ENCODE assay signal across 7 cellular contexts in genomic region chr7:94656658-94656924, GRCh38. TPM values are rescaled to one million over a fixed set of nuclear protein-coding genes. Genes with fewer than 3 reads are reported as not detected.
DNase-seq lines count a peak whose midpoint lies in the region; ATAC-seq and TF ChIP-seq lines count a peak whose summit lies in the region.

No MANE protein-coding gene starts in this region.

- H2AFZ ChIP-seq in HCT116 (ENCODE audit: low read depth, low read length, poor library complexity, severe bottlenecking), result peak overlapping the region; percentile 33

- H3K79me2 ChIP-seq in HCT116 (ENCODE audit: insufficient read depth, low read length), result no peaks in the 10 kb centered on the region; the same call in 1 of the 2 replicates

- H3K4me3 Mint-ChIP-seq in activated CD4-positive, alpha-beta memory T cell treated with anti-CD3 and anti-CD28 coated beads, Interleukin-2, amount 10 ng/mL, durations not matched to agents 7 days and 5 days, result peak overlapping the region; percentile 84
- H3K4me3 Mint-ChIP-seq in stimulated activated effector memory CD8-positive, alpha-beta T cell treated with anti-CD3 and anti-CD28 coated beads, Interleukin-12 subunit alpha, Interleukin-12 subunit beta, amount 100 ng/mL, for 72 hours, result peak overlapping the region; percentile 73

- peaks cover 23% of the 10 kb centered on the region for H3K4me1 Mint-ChIP-seq in activated CD4-positive, alpha-beta memory T cell treated with anti-CD3 and anti-CD28 coated beads, Interleukin-2, amount 10 ng/mL, durations not matched to agents 7 days and 5 days
- peaks cover 18% of the 10 kb centered on the region for H3K4me1 Mint-ChIP-seq in stimulated activated effector memory CD8-positive, alpha-beta T cell treated with anti-CD3 and anti-CD28 coated beads, Interleukin-12 subunit alpha, Interleukin-12 subunit beta, amount 100 ng/mL, for 72 hours

- H3K9me2 ChIP-seq in HCT116 (ENCODE audit: insufficient read depth), result no peaks in the 10 kb centered on the region

- no peak for TF ChIP-seq CTCF in HCT116 (IDR thresholded peaks at IDR 0.05 in 2 of 3, conservative IDR thresholded peaks at IDR 0.05 in 1 of 3; ENCODE audit: borderline replicate concordance in 1 of 3, insufficient read depth in 1 of 3, low read depth in 2 of 3, low read length in 2 of 3)

- 0 out of 2 replicates have a peak overlapping the region, but pooled peaks have one; percentile 4 for H3K27ac ChIP-seq in HCT116 (ENCODE audit: low read depth, low read length)

- H3K9me3 ChIP-seq in HCT116 (ENCODE audit: control insufficient read depth in 1 of 2, insufficient read depth in 1 of 2, low read depth in 1 of 2, low read length in 2 of 2), result no peaks in the 10 kb centered on the region
- no peaks in the 10 kb centered on the region for H3K9me3 ChIP-seq in iPS-15b (ENCODE audit: control insufficient read depth, insufficient read depth, low read length)

- peak overlapping the region; percentile 83 for H3K4me2 ChIP-seq in HCT116 (ENCODE audit: low read length)

- TSS peak; percentile 80 for BruUV-seq in HCT116 (replicated peaks; lab: Mats Ljungman, UMichigan)

- H3K27me3 ChIP-seq in HCT116 (ENCODE audit: insufficient read depth, low read length), result no peaks in the 10 kb centered on the region
- peaks cover 8% of the 10 kb centered on the region for H3K27me3 ChIP-seq in iPS-15b (ENCODE audit: control insufficient read depth, insufficient read depth, low read length)

- TF ChIP-seq RAD21 in HCT116 (IDR thresholded peaks at IDR 0.05; ENCODE audit: low read depth), result no peak

- no peak overlapping the region for H3K27ac Mint-ChIP-seq in activated CD4-positive, alpha-beta memory T cell treated with anti-CD3 and anti-CD28 coated beads, Interleukin-2, amount 10 ng/mL, durations not matched to agents 7 days and 5 days
- H3K27ac Mint-ChIP-seq in stimulated activated effector memory CD8-positive, alpha-beta T cell treated with anti-CD3 and anti-CD28 coated beads, Interleukin-12 subunit alpha, Interleukin-12 subunit beta, amount 100 ng/mL, for 72 hours, result no peak overlapping the region

- no peak overlapping the region for H3K9ac ChIP-seq in HCT116 (ENCODE audit: low read length)
- no peak overlapping the region for H3K9ac ChIP-seq in iPS-15b (ENCODE audit: low read depth, low read length)

- H4K20me1 ChIP-seq in HCT116 (ENCODE audit: insufficient read depth), result no peaks in the 10 kb centered on the region

- H3K27me3 Mint-ChIP-seq in activated CD4-positive, alpha-beta memory T cell treated with anti-CD3 and anti-CD28 coated beads, Interleukin-2, amount 10 ng/mL, durations not matched to agents 7 days and 5 days, result peaks cover 31% of the 10 kb centered on the region

- RAD21 ChIA-PET in HCT116 (lab: Charles Lee; ENCODE audit: low non-redundant PET in 1 of 2, low total read pairs in 2 of 2, uncharacterized antibody in 2 of 2, unreplicated experiment in 2 of 2), result interaction anchor here in 1 of 2 experiments (0.7 kb wide), 2 partner anchors 207 to 261 kb away, joined by 3 read pairs; no protein-coding TSS in a partner anchor

- no peak for DNase-seq in HCT116 (ENCODE audit: low read depth, low spot score)
- no peak for DNase-seq in activated CD4-positive, alpha-beta memory T cell treated with anti-CD3 and anti-CD28 coated beads, Interleukin-2, amount 10 ng/mL, durations not matched to agents 7 days and 5 days
- no peak for DNase-seq in stimulated activated effector memory CD8-positive, alpha-beta T cell treated with anti-CD3 and anti-CD28 coated beads, Interleukin-12 subunit alpha, Interleukin-12 subunit beta, amount 100 ng/mL, for 72 hours (ENCODE audit: low spot score in 2 of 2)
- DNase-seq in mesenteric fat pad (ENCODE audit: low spot score), result no peak

- H3K9me3 Mint-ChIP-seq in activated CD4-positive, alpha-beta memory T cell treated with anti-CD3 and anti-CD28 coated beads, Interleukin-2, amount 10 ng/mL, durations not matched to agents 7 days and 5 days, result peaks cover 3% of the 10 kb centered on the region
- H3K9me3 Mint-ChIP-seq in stimulated activated effector memory CD8-positive, alpha-beta T cell treated with anti-CD3 and anti-CD28 coated beads, Interleukin-12 subunit alpha, Interleukin-12 subunit beta, amount 100 ng/mL, for 72 hours, result no peaks in the 10 kb centered on the region

- H3K36me3 ChIP-seq in HCT116 (ENCODE audit: control insufficient read depth in 1 of 2, insufficient read depth in 2 of 2, low read length in 2 of 2) (no peaks in the 10 kb centered on the region), iPS-15b (ENCODE audit: control insufficient read depth, insufficient read depth, low read length) (no peaks in the 10 kb centered on the region)

- H3K4me1 ChIP-seq in HCT116 (ENCODE audit: control insufficient read depth in 1 of 2, insufficient read depth in 2 of 2, low read length in 2 of 2), result peaks cover 5 to 21% of the 10 kb centered on the region in 2 experiments; a peak in 2 of 4 replicates
- no peaks in the 10 kb centered on the region for H3K4me1 ChIP-seq in iPS-15b (ENCODE audit: control insufficient read depth, insufficient read depth, low read length)

- no peak for TF ChIP-seq POLR2A in HCT116 (IDR thresholded peaks at IDR 0.05; ENCODE audit: borderline replicate concordance, extremely low read depth, insufficient read depth, insufficient read length)

- no peak for ATAC-seq in HCT116
- no peak for ATAC-seq in stimulated activated effector memory CD8-positive, alpha-beta T cell treated with anti-CD3 and anti-CD28 coated beads, Interleukin-12 subunit alpha, Interleukin-12 subunit beta, amount 100 ng/mL, for 72 hours
- ATAC-seq in HG02610 (IDR thresholded peaks at IDR 0.05; ENCODE audit: unreplicated experiment), result no peak
- ATAC-seq in GM21360 (IDR thresholded peaks at IDR 0.05; ENCODE audit: unreplicated experiment), result no peak

- intact Hi-C loops in HCT116 (cut with micrococcal nuclease), result loop anchor here (2.0 to 10.0 kb wide), 5 partner anchors 144 to 818 kb away; no protein-coding TSS in a partner anchor

- POLR2A ChIA-PET in HCT116 (lab: Charles Lee), result interaction anchor here (0.9 kb wide), 2 partner anchors 200 to 205 kb away, joined by 3 to 4 read pairs; no protein-coding TSS in a partner anchor
- POLR2A ChIA-PET in activated CD4-positive, alpha-beta memory T cell treated with anti-CD3 and anti-CD28 coated beads, Interleukin-2, amount 10 ng/mL, durations not matched to agents 7 days and 5 days (lab: Charles Lee), result interaction anchor here (0.9 to 1.1 kb wide), 2 partner anchors 146 to 207 kb away, joined by 3 to 4 read pairs; no protein-coding TSS in a partner anchor

- H3K36me3 Mint-ChIP-seq in activated CD4-positive, alpha-beta memory T cell treated with anti-CD3 and anti-CD28 coated beads, Interleukin-2, amount 10 ng/mL, durations not matched to agents 7 days and 5 days (ENCODE audit: low read depth), result no peaks in the 10 kb centered on the region
- H3K36me3 Mint-ChIP-seq in stimulated activated effector memory CD8-positive, alpha-beta T cell treated with anti-CD3 and anti-CD28 coated beads, Interleukin-12 subunit alpha, Interleukin-12 subunit beta, amount 100 ng/mL, for 72 hours, result no peaks in the 10 kb centered on the region

- CTCF ChIA-PET in HCT116 (lab: Charles Lee), result interaction anchor here (2.8 kb wide), 1 partner anchor 207 kb away, joined by 11 read pairs; no protein-coding TSS in a partner anchor
- CTCF ChIA-PET in activated CD4-positive, alpha-beta memory T cell treated with anti-CD3 and anti-CD28 coated beads, Interleukin-2, amount 10 ng/mL, durations not matched to agents 7 days and 5 days (lab: Charles Lee), result interaction anchor here (0.6 to 3.1 kb wide), 4 partner anchors 8 to 696 kb away, joined by 3 to 17 read pairs (median 3); no protein-coding TSS in a partner anchor

- H3K4me3 ChIP-seq in HCT116 (replicated peaks in 1 of 2; ENCODE audit: low read depth in 1 of 2, low read length in 2 of 2), result peak overlapping the region; percentile 46 to 56
- peak overlapping the region; percentile 62 for H3K4me3 ChIP-seq in iPS-15b (ENCODE audit: low read depth, low read length)

TF ChIP-seq in HCT116, 20 proteins besides CTCF, POLR2A, EP300 and RAD21 (continues in another document):
- TF ChIP-seq SIN3A (IDR thresholded peaks at IDR 0.05; ENCODE audit: low read depth) (no peak), ZBTB33 (IDR thresholded peaks at IDR 0.05; ENCODE audit: extremely low read depth, insufficient replicate concordance, low read length) (no peak), EZH2 (IDR thresholded peaks at IDR 0.05) (no peak), TCF7L2 (IDR thresholded peaks at IDR 0.05; ENCODE audit: borderline replicate concordance, extremely low read depth, insufficient read depth, insufficient read length) (no peak), POLR2AphosphoS5 (IDR thresholded peaks at IDR 0.05; ENCODE audit: low read depth, low read length) (no peak), FOSL1 (IDR thresholded peaks at IDR 0.05; ENCODE audit: low read depth) (no peak), JUND (IDR thresholded peaks at IDR 0.05) (no peak), SP1 (IDR thresholded peaks at IDR 0.05; ENCODE audit: low read depth) (no peak), YY1 (IDR thresholded peaks at IDR 0.05; ENCODE audit: extremely low read depth, insufficient replicate concordance, low read depth, low read length) (no peak), MAX (IDR thresholded peaks at IDR 0.05) (no peak)
- TF ChIP-seq, protein P1, sequence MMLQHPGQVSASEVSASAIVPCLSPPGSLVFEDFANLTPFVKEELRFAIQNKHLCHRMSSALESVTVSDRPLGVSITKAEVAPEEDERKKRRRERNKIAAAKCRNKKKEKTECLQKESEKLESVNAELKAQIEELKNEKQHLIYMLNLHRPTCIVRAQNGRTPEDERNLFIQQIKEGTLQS (IDR thresholded peaks at IDR 0.05), result no peak

RNA-seq across cellular contexts. Expression of gene SGCE, which starts 0.7 kb away (rescaled TPM):
- total RNA-seq in HCT116 (2021; ENCODE audit: unreplicated experiment) (17.4 TPM), mesenteric fat pad (58.1 TPM)
- 8.6 and 9.8 TPM in 2 replicates for polyA plus RNA-seq in HCT116 (2012)
- total RNA-seq in activated CD4-positive, alpha-beta memory T cell treated with anti-CD3 and anti-CD28 coated beads, Interleukin-2, amount 10 ng/mL, durations not matched to agents 7 days and 5 days, result under 1 TPM; 0.90 to 0.93 TPM
